21 cellular contexts compared by ENCODE assay signal in genomic region chr3:72087420-72087819, GRCh38.
DNase-seq lines count a peak whose midpoint lies in the region; ATAC-seq and TF ChIP-seq lines count a peak whose summit lies in the region.
"Had no signal": no experiment of that assay in that cellular context is flagged by ENCODE, and none has a peak within 500 bp of the region (broad histone marks: within the 10 kb centered on the region; RNA-seq: fewer than 3 reads in every experiment).

No MANE protein-coding gene starts in this region.

- ATAC-seq in SK-N-SH treated with all-trans-retinoic acid at 6 μM for 48 hours (no peak), left lobe of liver (no peak)
- ATAC-seq: A549, GM12878, HepG2 had no signal

- H3K9me2 ChIP-seq in SK-N-SH (no peaks in the 10 kb centered on the region), OCI-LY1 (ENCODE audit: low read depth, low read length) (no peaks in the 10 kb centered on the region)

- H3K9ac ChIP-seq in SK-N-SH (no peak overlapping the region), OCI-LY1 (ENCODE audit: low read length) (peak overlapping the region; percentile 45; the same call in 1 of the 2 replicates)

- peaks cover 28% of the 10 kb centered on the region for H3K27me3 Mint-ChIP-seq in dendritic cell treated with granulocyte-macrophage colony-stimulating factor and Interleukin-4, amounts not matched to agents 40 ng/mL and 50 ng/mL, for 4 days
- H3K27me3 Mint-ChIP-seq in activated naive CD8-positive, alpha-beta T cell treated with anti-CD3 and anti-CD28 coated beads for 36 hours, result no peaks in the 10 kb centered on the region
- H3K27me3 Mint-ChIP-seq: CD4-positive, alpha-beta memory T cell had no signal

- no peaks in the 10 kb centered on the region for H3K79me2 ChIP-seq in SK-N-SH (ENCODE audit: insufficient read depth)
- no peaks in the 10 kb centered on the region for H3K79me2 ChIP-seq in OCI-LY1 (ENCODE audit: insufficient read depth, low read length)

- DNase-seq in SK-N-SH, result peak; percentile 51
- DNase-seq in left lobe of liver (ENCODE audit: low spot score), result no peak
- DNase-seq in activated naive CD8-positive, alpha-beta T cell treated with anti-CD3 and anti-CD28 coated beads for 36 hours, result no peak
- DNase-seq in NCI-H1417 treated with DMSO at 0.1 percent for 48 hours (lab: John Stamatoyannopoulos, UW), result no peak
- no peak for DNase-seq in amygdala (lab: John Stamatoyannopoulos, UW)
- DNase-seq: AML-193; CD4-positive, alpha-beta memory T cell; DMS153; DMS79; EL; GOT3 had no signal

- H4K20me1 ChIP-seq in SK-N-SH (ENCODE audit: insufficient read depth) (no peaks in the 10 kb centered on the region), OCI-LY1 (ENCODE audit: insufficient read depth, low read length) (no peaks in the 10 kb centered on the region)

- intact Hi-C loops in dendritic cell treated with granulocyte-macrophage colony-stimulating factor and Interleukin-4, amounts not matched to agents 40 ng/mL and 50 ng/mL, for 4 days (cut with micrococcal nuclease), result loop anchor here (10.0 kb wide), 1 partner anchor 53 kb away; no protein-coding TSS in a partner anchor

- H3K4me2 ChIP-seq in SK-N-SH, result no peak overlapping the region
- H3K4me2 ChIP-seq in OCI-LY1 (ENCODE audit: low read length), result peak overlapping the region; percentile 24; the same call in 1 of the 2 replicates
- H3K4me2 ChIP-seq: A549 had no signal

- H3K9me3 ChIP-seq in SK-N-SH (no peaks in the 10 kb centered on the region), OCI-LY1 (ENCODE audit: low read length) (no peaks in the 10 kb centered on the region)
- H3K9me3 ChIP-seq: A549, HAP-1 had no signal

- no peaks in the 10 kb centered on the region for H3K9me3 Mint-ChIP-seq in dendritic cell treated with granulocyte-macrophage colony-stimulating factor and Interleukin-4, amounts not matched to agents 40 ng/mL and 50 ng/mL, for 4 days
- no peaks in the 10 kb centered on the region for H3K9me3 Mint-ChIP-seq in activated naive CD8-positive, alpha-beta T cell treated with anti-CD3 and anti-CD28 coated beads for 36 hours
- H3K9me3 Mint-ChIP-seq: CD4-positive, alpha-beta memory T cell; IgD-negative memory B cell had no signal

- H3K27ac ChIP-seq in SK-N-SH (ENCODE audit: low read depth in 2 of 2, low read length in 1 of 2), result no peak overlapping the region
- H3K27ac ChIP-seq in OCI-LY1 (ENCODE audit: low read depth, low read length, poor library complexity, severe bottlenecking), result peak overlapping the region; percentile 98
- H3K27ac ChIP-seq: 22Rv1, A549, C4-2B had no signal

- POLR2A ChIA-PET in SK-N-SH (lab: Yijun Ruan, JAX), result no interaction called here

- peaks cover 52% of the 10 kb centered on the region for H3K4me1 Mint-ChIP-seq in dendritic cell treated with granulocyte-macrophage colony-stimulating factor and Interleukin-4, amounts not matched to agents 40 ng/mL and 50 ng/mL, for 4 days (ENCODE audit: low read depth)
- peaks cover 5% of the 10 kb centered on the region for H3K4me1 Mint-ChIP-seq in activated naive CD8-positive, alpha-beta T cell treated with anti-CD3 and anti-CD28 coated beads for 36 hours

- H3K4me1 ChIP-seq in SK-N-SH (ENCODE audit: control insufficient read depth in 1 of 2, insufficient read depth in 2 of 2, low read depth in 1 of 2, low read length in 1 of 2), result peaks cover 0 to 2% of the 10 kb centered on the region in 2 experiments; a peak in 1 of 4 replicates
- H3K4me1 ChIP-seq in OCI-LY1 (ENCODE audit: insufficient read depth, low read length, severe bottlenecking), result peaks cover 79% of the 10 kb centered on the region
- H3K4me1 ChIP-seq: A549, HAP-1 had no signal

- H3F3A ChIP-seq in SK-N-SH (replicated peaks; ENCODE audit: insufficient read depth) (no peaks in the 10 kb centered on the region), OCI-LY1 (ENCODE audit: insufficient read depth, low read length) (no peaks in the 10 kb centered on the region)

- CTCF ChIA-PET in SK-N-SH (lab: Yijun Ruan, JAX), result interaction anchor here (1.0 kb wide), 1 partner anchor 11 kb away, joined by 3 read pairs; no protein-coding TSS in a partner anchor

- H3K4me3 Mint-ChIP-seq in dendritic cell treated with granulocyte-macrophage colony-stimulating factor and Interleukin-4, amounts not matched to agents 40 ng/mL and 50 ng/mL, for 4 days, result no peak overlapping the region
- H3K4me3 Mint-ChIP-seq in activated naive CD8-positive, alpha-beta T cell treated with anti-CD3 and anti-CD28 coated beads for 36 hours, result no peak overlapping the region
- H3K4me3 Mint-ChIP-seq: CD4-positive, alpha-beta memory T cell; IgD-negative memory B cell had no signal

- H2AFZ ChIP-seq in SK-N-SH (ENCODE audit: low read depth) (no peak overlapping the region), OCI-LY1 (ENCODE audit: low read length) (no peak overlapping the region)

- no peak for TF ChIP-seq CTCF in SK-N-SH (IDR thresholded peaks at IDR 0.05)
- TF ChIP-seq CTCF in OCI-LY1 (IDR thresholded peaks at IDR 0.05; ENCODE audit: low read length), result no peak

- H3K4me3 ChIP-seq in SK-N-SH (ENCODE audit: low read depth in 2 of 2, low read length in 1 of 2), result no peak overlapping the region
- H3K4me3 ChIP-seq in OCI-LY1 (ENCODE audit: low read depth, low read length, poor library complexity, severe bottlenecking), result peak overlapping the region; percentile 17
- H3K4me3 ChIP-seq: A549, GM12878, HAP-1 had no signal

- no peak for TF ChIP-seq RAD21 in SK-N-SH (IDR thresholded peaks at IDR 0.05; ENCODE audit: low read length)

- H3K36me3 ChIP-seq in SK-N-SH (replicated peaks in 1 of 2; ENCODE audit: control insufficient read depth in 1 of 2, insufficient read depth in 2 of 2, low read length in 1 of 2), result no peaks in the 10 kb centered on the region
- peaks cover 7% of the 10 kb centered on the region; the same call in 1 of the 2 replicates for H3K36me3 ChIP-seq in OCI-LY1 (ENCODE audit: insufficient read depth, low read length)
- H3K36me3 ChIP-seq: HAP-1 had no signal

- TF ChIP-seq EP300 in SK-N-SH (IDR thresholded peaks at IDR 0.05; ENCODE audit: borderline replicate concordance in 1 of 2, low read depth in 1 of 2, low read length in 1 of 2), result no peak

- no peaks in the 10 kb centered on the region for H3K36me3 Mint-ChIP-seq in dendritic cell treated with granulocyte-macrophage colony-stimulating factor and Interleukin-4, amounts not matched to agents 40 ng/mL and 50 ng/mL, for 4 days (ENCODE audit: low read depth)
- H3K36me3 Mint-ChIP-seq in activated naive CD8-positive, alpha-beta T cell treated with anti-CD3 and anti-CD28 coated beads for 36 hours, result no peaks in the 10 kb centered on the region
- H3K36me3 Mint-ChIP-seq: CD4-positive, alpha-beta memory T cell had no signal

- peak overlapping the region; percentile 69 for H3K27ac Mint-ChIP-seq in dendritic cell treated with granulocyte-macrophage colony-stimulating factor and Interleukin-4, amounts not matched to agents 40 ng/mL and 50 ng/mL, for 4 days
- no peak overlapping the region for H3K27ac Mint-ChIP-seq in activated naive CD8-positive, alpha-beta T cell treated with anti-CD3 and anti-CD28 coated beads for 36 hours
- H3K27ac Mint-ChIP-seq: CD4-positive, alpha-beta memory T cell; IgD-negative memory B cell had no signal

- H3K27me3 ChIP-seq in SK-N-SH (ENCODE audit: insufficient read depth) (peaks cover 10% of the 10 kb centered on the region; the same call in 1 of the 2 replicates), OCI-LY1 (ENCODE audit: insufficient read depth, low read length) (no peaks in the 10 kb centered on the region)

- WGBS in SK-N-SH (ENCODE audit: low lambda C conversion rate), result 80% methylated on average over 6 of the region's 10 CpGs

TF ChIP-seq in SK-N-SH, 30 proteins besides CTCF, POLR2A, EP300 and RAD21:
- TF ChIP-seq NRF1 (IDR thresholded peaks at IDR 0.05; ENCODE audit: low read depth, low read length) (no peak), MAX (IDR thresholded peaks at IDR 0.05; ENCODE audit: low read depth) (no peak), YY1 (IDR thresholded peaks at IDR 0.05; ENCODE audit: low read depth) (no peak), SMC3 (IDR thresholded peaks at IDR 0.05; ENCODE audit: low read depth, low read length) (no peak), POLR2AphosphoS5 (IDR thresholded peaks at IDR 0.05; ENCODE audit: low read depth, low read length) (no peak), USF1 (IDR thresholded peaks at IDR 0.05; ENCODE audit: borderline replicate concordance, low read depth) (no peak), RCOR1 (IDR thresholded peaks at IDR 0.05; ENCODE audit: low read length) (no peak)

TF ChIP-seq in SK-N-SH treated with all-trans-retinoic acid at 6 μM for 48 hours, 23 proteins besides CTCF, POLR2A, EP300 and RAD21 (continues in another document):
- TF ChIP-seq ZFP3 (CRISPR knock-in tag; IDR thresholded peaks at IDR 0.05) (no peak), PPARA (CRISPR knock-in tag; IDR thresholded peaks at IDR 0.05; ENCODE audit: borderline replicate concordance) (no peak), OSR1 (CRISPR knock-in tag; IDR thresholded peaks at IDR 0.05) (no peak), TCF4 (CRISPR knock-in tag; IDR thresholded peaks at IDR 0.05; ENCODE audit: borderline replicate concordance) (no peak), CREB5 (CRISPR knock-in tag; IDR thresholded peaks at IDR 0.05; ENCODE audit: low read depth) (no peak), POU6F1 (CRISPR knock-in tag; IDR thresholded peaks at IDR 0.05; ENCODE audit: borderline replicate concordance, low read depth) (no peak), ZNF70 (CRISPR knock-in tag; IDR thresholded peaks at IDR 0.05) (no peak), ZFP30 (CRISPR knock-in tag; IDR thresholded peaks at IDR 0.05) (no peak), GLIS3 (CRISPR knock-in tag; IDR thresholded peaks at IDR 0.05) (no peak)
